In the genomic region with DNA sequence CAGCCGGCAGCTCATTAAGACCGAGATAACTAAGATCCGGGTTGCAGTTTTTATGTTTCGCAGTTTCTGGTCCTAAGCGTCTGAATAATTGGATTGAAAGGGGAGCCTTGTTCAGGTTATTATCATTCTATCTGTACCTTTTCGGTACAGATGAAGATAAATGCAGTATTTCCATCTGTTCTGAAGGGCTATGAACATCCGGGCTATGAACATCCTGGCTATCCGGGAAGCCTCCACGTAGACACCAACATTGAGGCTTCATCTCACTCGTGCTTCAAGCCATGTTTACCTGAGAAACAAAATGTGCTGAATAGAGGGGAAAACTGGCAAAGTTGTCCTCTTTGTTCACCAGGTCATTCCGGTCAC, we compare ENCODE assay signal across 8 cellular contexts. TPM values are rescaled to one million over a fixed set of nuclear protein-coding genes. Genes with fewer than 3 reads are reported as not detected.
DNase-seq lines count a peak whose midpoint lies in the region; ATAC-seq and TF ChIP-seq lines count a peak whose summit lies in the region.

No MANE protein-coding gene starts in this region.

- peak; percentile 14 to 15 for ATAC-seq in activated T-cell treated with anti-CD3 and anti-CD28 coated beads, Interleukin-2, amount 50 U/mL, for 72 hours (replicated peaks in 1 of 2)
- ATAC-seq in HG03064 (IDR thresholded peaks at IDR 0.05; ENCODE audit: low read depth, unreplicated experiment) (peak; percentile 8), HG02970 (IDR thresholded peaks at IDR 0.05; ENCODE audit: low FRiP score, unreplicated experiment) (no peak)
- ATAC-seq in stimulated activated memory B cell treated with anti-CD40 and anti-IgM and Interleukin-4, amounts not matched to agents 10 μg/mL and 1 μg/mL and 100 μg/mL, for 72 hours, result no peak

- peak overlapping the region; percentile 65 for H2AFZ ChIP-seq in SU-DHL-6 (ENCODE audit: low read depth, low read length, severe bottlenecking)

- no peaks in the 10 kb centered on the region for H3K9me2 ChIP-seq in SU-DHL-6 (replicated peaks; ENCODE audit: insufficient read depth, low read length)

- no peaks in the 10 kb centered on the region for H3K36me3 ChIP-seq in SU-DHL-6 (ENCODE audit: low read length)

- H3K27me3 Mint-ChIP-seq in activated T-cell treated with anti-CD3 and anti-CD28 coated beads, Interleukin-2, amount 50 U/mL, for 72 hours (ENCODE audit: low read depth), result no peaks in the 10 kb centered on the region
- H3K27me3 Mint-ChIP-seq in glutamatergic neuron (ENCODE audit: unreplicated experiment), result peaks cover 2% of the 10 kb centered on the region
- no peaks in the 10 kb centered on the region for H3K27me3 Mint-ChIP-seq in stimulated activated memory B cell treated with anti-CD40 and anti-IgM and Interleukin-4, amounts not matched to agents 10 μg/mL and 1 μg/mL and 100 μg/mL, for 72 hours

- H3K79me2 ChIP-seq in SU-DHL-6 (ENCODE audit: insufficient read depth, low read length), result 0 out of 2 replicates have a peak, but pooled peaks cover 17% of the 10 kb centered on the region

- peak overlapping the region; percentile 58 for H3K4me3 ChIP-seq in SU-DHL-6 (ENCODE audit: insufficient read depth, low read length, poor library complexity, severe bottlenecking)

- H3K4me3 Mint-ChIP-seq in activated T-cell treated with anti-CD3 and anti-CD28 coated beads, Interleukin-2, amount 50 U/mL, for 72 hours, result peak overlapping the region; percentile 90 to 92
- peak overlapping the region; percentile 81 for H3K4me3 Mint-ChIP-seq in glutamatergic neuron (ENCODE audit: unreplicated experiment)
- peak overlapping the region; percentile 92 for H3K4me3 Mint-ChIP-seq in stimulated activated memory B cell treated with anti-CD40 and anti-IgM and Interleukin-4, amounts not matched to agents 10 μg/mL and 1 μg/mL and 100 μg/mL, for 72 hours

- no peak overlapping the region for H3K27ac ChIP-seq in SU-DHL-6 (ENCODE audit: low read depth, low read length)

- no peaks in the 10 kb centered on the region; the same call in 1 of the 2 replicates for H3K27me3 ChIP-seq in SU-DHL-6 (ENCODE audit: low read length)

- H3K9ac ChIP-seq in SU-DHL-6 (ENCODE audit: low read length), result peak overlapping the region; percentile 81

- H3F3A ChIP-seq in SU-DHL-6 (ENCODE audit: insufficient read depth), result no peaks in the 10 kb centered on the region

- H3K27ac Mint-ChIP-seq in activated T-cell treated with anti-CD3 and anti-CD28 coated beads, Interleukin-2, amount 50 U/mL, for 72 hours, result peak overlapping the region; percentile 93
- peak overlapping the region; percentile 91 for H3K27ac Mint-ChIP-seq in glutamatergic neuron (ENCODE audit: unreplicated experiment)
- H3K27ac Mint-ChIP-seq in stimulated activated memory B cell treated with anti-CD40 and anti-IgM and Interleukin-4, amounts not matched to agents 10 μg/mL and 1 μg/mL and 100 μg/mL, for 72 hours, result peak overlapping the region; percentile 97

- no peak for DNase-seq in activated T-cell treated with anti-CD3 and anti-CD28 coated beads, Interleukin-2, amount 50 U/mL, for 72 hours
- DNase-seq in activated T-cell treated with anti-CD3 and anti-CD28 coated beads for 4 hours, result no peak
- no peak for DNase-seq in glutamatergic neuron
- no peak for DNase-seq in occipital lobe (lab: John Stamatoyannopoulos, UW)

- H3K4me1 Mint-ChIP-seq in activated T-cell treated with anti-CD3 and anti-CD28 coated beads, Interleukin-2, amount 50 U/mL, for 72 hours (ENCODE audit: low read depth), result peaks cover 13% of the 10 kb centered on the region
- H3K4me1 Mint-ChIP-seq in glutamatergic neuron (ENCODE audit: low read depth, unreplicated experiment), result peaks cover 6% of the 10 kb centered on the region
- H3K4me1 Mint-ChIP-seq in stimulated activated memory B cell treated with anti-CD40 and anti-IgM and Interleukin-4, amounts not matched to agents 10 μg/mL and 1 μg/mL and 100 μg/mL, for 72 hours, result peaks cover 21% of the 10 kb centered on the region

- TF ChIP-seq CTCF in SU-DHL-6 (IDR thresholded peaks at IDR 0.05; ENCODE audit: insufficient read depth, low read length, poor library complexity, severe bottlenecking) (no peak), glutamatergic neuron (IDR thresholded peaks at IDR 0.05; ENCODE audit: partially characterized antibody, unreplicated experiment) (peak; percentile 27)

- H3K4me2 ChIP-seq in SU-DHL-6 (ENCODE audit: low read depth, low read length, poor library complexity, severe bottlenecking), result peak overlapping the region; percentile 73

- H3K9me3 Mint-ChIP-seq in activated T-cell treated with anti-CD3 and anti-CD28 coated beads, Interleukin-2, amount 50 U/mL, for 72 hours, result peaks cover 0 to 1% of the 10 kb centered on the region in 2 donors
- peaks cover 9% of the 10 kb centered on the region for H3K9me3 Mint-ChIP-seq in glutamatergic neuron (ENCODE audit: unreplicated experiment)
- H3K9me3 Mint-ChIP-seq in stimulated activated memory B cell treated with anti-CD40 and anti-IgM and Interleukin-4, amounts not matched to agents 10 μg/mL and 1 μg/mL and 100 μg/mL, for 72 hours, result peaks cover 5% of the 10 kb centered on the region

- H3K9me3 ChIP-seq in SU-DHL-6 (ENCODE audit: insufficient read depth, low read length), result no peaks in the 10 kb centered on the region

- peaks cover 10% of the 10 kb centered on the region; the same call in 1 of the 2 replicates for H4K20me1 ChIP-seq in SU-DHL-6 (ENCODE audit: low read depth, low read length)

- peaks cover 2 to 4% of the 10 kb centered on the region in 2 donors for H3K36me3 Mint-ChIP-seq in activated T-cell treated with anti-CD3 and anti-CD28 coated beads, Interleukin-2, amount 50 U/mL, for 72 hours (ENCODE audit: insufficient read depth in 2 of 2)
- no peaks in the 10 kb centered on the region for H3K36me3 Mint-ChIP-seq in glutamatergic neuron (ENCODE audit: unreplicated experiment)
- no peaks in the 10 kb centered on the region for H3K36me3 Mint-ChIP-seq in stimulated activated memory B cell treated with anti-CD40 and anti-IgM and Interleukin-4, amounts not matched to agents 10 μg/mL and 1 μg/mL and 100 μg/mL, for 72 hours

RNA-seq across cellular contexts. Expression of a gene that starts 0.4 kb away (rescaled TPM):
- total RNA-seq in activated T-cell treated with anti-CD3 and anti-CD28 coated beads, Interleukin-2, amount 50 U/mL, for 72 hours, result 10 to 100 TPM; 92.0 to 92.9 TPM
- total RNA-seq in glutamatergic neuron (ENCODE audit: unreplicated experiment) (103 TPM), occipital lobe (146 TPM)

RNA-seq across cellular contexts. Expression of a gene that starts 40.1 kb away (rescaled TPM):
- 10 to 100 TPM; 81.8 to 82.7 TPM for total RNA-seq in activated T-cell treated with anti-CD3 and anti-CD28 coated beads, Interleukin-2, amount 50 U/mL, for 72 hours
- total RNA-seq in glutamatergic neuron (ENCODE audit: unreplicated experiment), result 33.2 TPM
- 57.1 TPM for total RNA-seq in occipital lobe

Comparison
In these comparisons a context has a peak if more than half of its experiments do, and no peak if none do; other contexts are left out.
1. ATAC-seq: peak in activated T-cell treated with anti-CD3 and anti-CD28 coated beads, Interleukin-2, amount 50 U/mL, for 72 hours (2 of 2) and HG03064 (single experiment); none in stimulated activated memory B cell treated with anti-CD40 and anti-IgM and Interleukin-4, amounts not matched to agents 10 μg/mL and 1 μg/mL and 100 μg/mL, for 72 hours (single experiment) and HG02970 (single experiment).
2. Peak in every context shown above with its lines, with median percentiles within 50 percentile points of each other: H3K27ac Mint-ChIP-seq and H3K4me3 Mint-ChIP-seq.